In the genomic region with DNA sequence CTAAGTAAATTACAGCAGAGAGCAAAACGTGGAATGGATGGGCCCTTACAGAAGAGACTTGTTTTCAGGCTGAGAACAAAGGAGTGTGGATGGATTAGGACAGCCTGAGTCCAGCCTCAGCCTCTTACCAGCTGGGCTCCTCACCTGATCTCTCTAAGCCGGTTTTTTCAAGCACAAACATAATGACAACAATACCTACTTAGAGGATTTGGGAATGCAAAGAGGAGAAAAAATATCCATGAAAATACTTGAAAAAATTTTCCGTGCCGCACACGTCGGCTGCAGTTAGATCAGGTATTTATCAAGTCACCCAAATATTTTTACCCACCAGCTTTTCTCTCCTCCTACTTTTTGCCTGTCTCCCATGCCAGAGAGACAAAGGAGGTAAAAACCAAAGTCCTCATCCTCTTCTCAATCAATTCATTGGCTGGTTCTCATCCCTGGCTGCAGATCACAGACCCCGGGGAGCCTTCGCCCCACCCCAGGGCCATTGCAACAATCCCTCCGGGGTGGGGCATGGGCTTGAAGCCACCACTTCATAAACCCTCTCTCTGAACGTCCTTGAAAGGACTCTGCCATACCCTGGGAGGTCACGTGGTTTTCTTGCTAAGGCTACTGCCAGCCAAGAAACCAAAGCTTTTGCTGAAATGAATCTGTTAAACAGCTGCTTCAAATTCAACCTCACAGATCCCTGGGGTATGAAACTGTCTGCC, we compare ENCODE assay signal across 9 cellular contexts. TPM values are rescaled to one million over a fixed set of nuclear protein-coding genes. Genes with fewer than 3 reads are reported as not detected.
DNase-seq lines count a peak whose midpoint lies in the region; ATAC-seq, FAIRE-seq and TF ChIP-seq lines count a peak whose summit lies in the region.
"Had no signal": no experiment of that assay in that cellular context is flagged by ENCODE, and none has a peak within 500 bp of the region (broad histone marks: within the 10 kb centered on the region; RNA-seq: fewer than 3 reads in every experiment).

No MANE protein-coding gene starts in this region.

- H3K9me2 ChIP-seq in Loucy (replicated peaks; ENCODE audit: low read depth, low read length): no peaks in the 10 kb centered on the region

- peak overlapping the region; percentile 92 for H2AFZ ChIP-seq in Loucy (ENCODE audit: low read length)

- H3K36me3 ChIP-seq in Loucy (ENCODE audit: insufficient read depth, low read length) (no peaks in the 10 kb centered on the region), thymus (ENCODE audit: control insufficient read depth, insufficient read depth) (no peaks in the 10 kb centered on the region)

- no peak for TF ChIP-seq CTCF in Loucy (conservative IDR thresholded peaks at IDR 0.05; ENCODE audit: low read length)

- intact Hi-C loops in posterior vena cava (cut with DNase I): no loop called here

- H3K27me3 Mint-ChIP-seq in activated CD8-positive, alpha-beta memory T cell treated with anti-CD3 and anti-CD28 coated beads, Interleukin-2, amount 10 ng/mL, durations not matched to agents 7 days and 5 days: no peaks in the 10 kb centered on the region
- H3K27me3 Mint-ChIP-seq: stimulated activated naive B cell treated with anti-CD40 and anti-IgM and Interleukin-4, amounts not matched to agents 10 μg/mL and 1 μg/mL and 100 μg/mL, for 72 hours had no signal

- no peak overlapping the region for H3K27ac Mint-ChIP-seq in activated CD8-positive, alpha-beta memory T cell treated with anti-CD3 and anti-CD28 coated beads, Interleukin-2, amount 10 ng/mL, durations not matched to agents 7 days and 5 days
- H3K27ac Mint-ChIP-seq: stimulated activated naive B cell treated with anti-CD40 and anti-IgM and Interleukin-4, amounts not matched to agents 10 μg/mL and 1 μg/mL and 100 μg/mL, for 72 hours had no signal

- H4K20me1 ChIP-seq in Loucy (ENCODE audit: insufficient read depth, low read length, poor library complexity, severe bottlenecking): no peaks in the 10 kb centered on the region

- H3K9me3 ChIP-seq in Loucy (ENCODE audit: insufficient read depth, low read depth, low read length): no peaks in the 10 kb centered on the region
- no peaks in the 10 kb centered on the region for H3K9me3 ChIP-seq in thymus (ENCODE audit: control insufficient read depth)

- no peaks in the 10 kb centered on the region for H3K9me3 Mint-ChIP-seq in activated CD8-positive, alpha-beta memory T cell treated with anti-CD3 and anti-CD28 coated beads, Interleukin-2, amount 10 ng/mL, durations not matched to agents 7 days and 5 days (ENCODE audit: low read depth)
- H3K9me3 Mint-ChIP-seq: stimulated activated naive B cell treated with anti-CD40 and anti-IgM and Interleukin-4, amounts not matched to agents 10 μg/mL and 1 μg/mL and 100 μg/mL, for 72 hours had no signal

- no peak overlapping the region for H3K9ac ChIP-seq in Loucy (ENCODE audit: low read depth, low read length, poor library complexity, severe bottlenecking)

- peaks cover 7% of the 10 kb centered on the region for H3K4me1 ChIP-seq in Loucy (ENCODE audit: insufficient read depth, low read length, poor library complexity, severe bottlenecking)
- H3K4me1 ChIP-seq in thymus (ENCODE audit: control insufficient read depth, insufficient read depth, low read length): no peaks in the 10 kb centered on the region

- in situ Hi-C loops in SK-MEL-5 (cut with HindIII; ENCODE audit: low pct_unique_long_range_greater_than_20kb, low sequenced_read_pairs): no loop called here

- H3K27me3 ChIP-seq in Loucy (ENCODE audit: insufficient read depth, low read length, poor library complexity, severe bottlenecking) (no peaks in the 10 kb centered on the region), thymus (ENCODE audit: control insufficient read depth, insufficient read depth) (no peaks in the 10 kb centered on the region)

- peak overlapping the region; percentile 25 for H3K4me2 ChIP-seq in Loucy (ENCODE audit: low read depth, low read length, poor library complexity, severe bottlenecking)

- H3K4me3 ChIP-seq in Loucy (ENCODE audit: low read length, poor library complexity, severe bottlenecking): no peak overlapping the region
- no peak overlapping the region for H3K4me3 ChIP-seq in thymus (ENCODE audit: low read length)

- CTCF ChIA-PET in activated CD8-positive, alpha-beta memory T cell treated with anti-CD3 and anti-CD28 coated beads, Interleukin-2, amount 10 ng/mL, durations not matched to agents 7 days and 5 days (lab: Charles Lee): interaction anchor here (0.7 to 0.8 kb wide), 2 partner anchors 11 to 14 kb away, joined by 3 read pairs; no protein-coding TSS in a partner anchor

- no peaks in the 10 kb centered on the region for H3K79me2 ChIP-seq in Loucy (ENCODE audit: insufficient read depth, low read length)

- 75% methylated on average over 11 of the region's 11 CpGs for WGBS in thymus

- FAIRE-seq in frontal cortex (lab: Jason Lieb, UNC): no peak

- peaks cover 4% of the 10 kb centered on the region for H3K4me1 Mint-ChIP-seq in activated CD8-positive, alpha-beta memory T cell treated with anti-CD3 and anti-CD28 coated beads, Interleukin-2, amount 10 ng/mL, durations not matched to agents 7 days and 5 days

- H3K27ac ChIP-seq in thymus (ENCODE audit: low read depth): peak overlapping the region; percentile 36
- H3K27ac ChIP-seq: epithelial cell of prostate had no signal

- H3K36me3 Mint-ChIP-seq in activated CD8-positive, alpha-beta memory T cell treated with anti-CD3 and anti-CD28 coated beads, Interleukin-2, amount 10 ng/mL, durations not matched to agents 7 days and 5 days: no peaks in the 10 kb centered on the region
- H3K36me3 Mint-ChIP-seq: stimulated activated naive B cell treated with anti-CD40 and anti-IgM and Interleukin-4, amounts not matched to agents 10 μg/mL and 1 μg/mL and 100 μg/mL, for 72 hours had no signal

- no peaks in the 10 kb centered on the region for H3F3A ChIP-seq in Loucy (ENCODE audit: low read depth)

- H3K4me3 Mint-ChIP-seq in activated CD8-positive, alpha-beta memory T cell treated with anti-CD3 and anti-CD28 coated beads, Interleukin-2, amount 10 ng/mL, durations not matched to agents 7 days and 5 days: no peak overlapping the region
- H3K4me3 Mint-ChIP-seq: stimulated activated naive B cell treated with anti-CD40 and anti-IgM and Interleukin-4, amounts not matched to agents 10 μg/mL and 1 μg/mL and 100 μg/mL, for 72 hours had no signal

- no peak for ATAC-seq in activated CD8-positive, alpha-beta memory T cell treated with anti-CD3 and anti-CD28 coated beads, Interleukin-2, amount 10 ng/mL, durations not matched to agents 7 days and 5 days

- DNase-seq in SK-MEL-5 (ENCODE audit: low read depth, low spot score): peak; percentile 67
- peak; percentile 54 for DNase-seq in iPS-NIHi11 (ENCODE audit: low spot score)
- DNase-seq in frontal cortex (ENCODE audit: low spot score in 2 of 2): no peak
- no peak for DNase-seq in posterior vena cava (ENCODE audit: low spot score)
- no peak for DNase-seq in activated CD8-positive, alpha-beta memory T cell treated with anti-CD3 and anti-CD28 coated beads, Interleukin-2, amount 10 ng/mL, durations not matched to agents 7 days and 5 days
- DNase-seq: stimulated activated naive B cell treated with anti-CD40 and anti-IgM and Interleukin-4, amounts not matched to agents 10 μg/mL and 1 μg/mL and 100 μg/mL, for 72 hours had no signal

RNA-seq across cellular contexts. Expression of gene GTF2I, which starts 29.7 kb away (rescaled TPM):
- 140 and 146 TPM in 2 replicates for total RNA-seq in SK-MEL-5 (2014; rRNA removed; shearing (Covaris generic))
- 238 and 253 TPM in 2 replicates for polyA plus RNA-seq in SK-MEL-5 (2015; cell fraction: cytosol; rRNA removed)
- 399 and 469 TPM in 2 replicates for polyA plus RNA-seq in SK-MEL-5 (2015; cell fraction: nucleus; rRNA removed)
- 35.1 TPM for polyA plus RNA-seq in thymus
- total RNA-seq in frontal cortex: 236 TPM
- total RNA-seq in posterior vena cava: 100 to 1,000 TPM; 113 to 119 TPM
- total RNA-seq in activated CD8-positive, alpha-beta memory T cell treated with anti-CD3 and anti-CD28 coated beads, Interleukin-2, amount 10 ng/mL, durations not matched to agents 7 days and 5 days: 100 to 1,000 TPM; 186 to 220 TPM

Comparison
In these comparisons a context has a peak if more than half of its experiments do, and no peak if none do; other contexts are left out.
1. DNase-seq: peak in SK-MEL-5 (single experiment) and iPS-NIHi11 (single experiment); none in frontal cortex (0 of 2), posterior vena cava (single experiment) and activated CD8-positive, alpha-beta memory T cell treated with anti-CD3 and anti-CD28 coated beads, Interleukin-2, amount 10 ng/mL, durations not matched to agents 7 days and 5 days (single experiment).